Comparison of ENCODE assay signal across 12 cellular contexts in genomic region chr11:102467853-102468580, GRCh38. TPM values are rescaled to one million over a fixed set of nuclear protein-coding genes. Genes with fewer than 3 reads are reported as not detected.
A peak's percentile ranks its signal among the peaks of the same experiment; 100 is the strongest.
DNase-seq lines count a peak whose midpoint lies in the region; FAIRE-seq and TF ChIP-seq lines count a peak whose summit lies in the region.
"Had no signal": no experiment of that assay in that cellular context is flagged by ENCODE, and none has a peak within 500 bp of the region (broad histone marks: within the 10 kb centered on the region; RNA-seq: fewer than 3 reads in every experiment).

No MANE protein-coding gene starts in this region.

- intact Hi-C loops in activated naive CD4-positive, alpha-beta T cell treated with anti-CD3 and anti-CD28 coated beads for 36 hours (cut with micrococcal nuclease), result loop anchor here (1.0 kb wide), 1 partner anchor 8 kb away; no protein-coding TSS in a partner anchor
- intact Hi-C loops in stomach (cut with DNase I; ENCODE audit: low total_unique reads) (no loop called here), lower leg skin (cut with DNase I; ENCODE audit: low total_unique reads) (no loop called here)

- dilution Hi-C loops in keratinocyte (cut with MboI; ENCODE audit: extremely low pct_ligation_motif_present, low sequenced_read_pairs), result no loop called here

- no peak for DNase-seq in activated naive CD4-positive, alpha-beta T cell treated with anti-CD3 and anti-CD28 coated beads for 36 hours
- DNase-seq in activated naive CD4-positive, alpha-beta T cell treated with Interleukin-2 at 50 U/mL for 16 hours, result no peak
- DNase-seq in RPMI7951 (ENCODE audit: low read depth) (peak; percentile 59), keratinocyte (ENCODE audit: low read depth, low spot score) (no peak), stomach (no peak), NCI-H526 treated with DMSO at 0.1 percent for 48 hours (lab: John Stamatoyannopoulos, UW) (no peak), lower leg skin (ENCODE audit: low spot score in 2 of 2) (no peak), cerebellar cortex (ENCODE audit: low spot score) (no peak)
- DNase-seq: aorta; NCI-H345; psoas muscle; stimulated activated CD4-positive, alpha-beta T cell treated with anti-CD3 and anti-CD28 coated beads, Interleukin-1b, Interleukin-23, amount 100 ng/mL, for 48 hours had no signal

- H3K27me3 Mint-ChIP-seq in activated naive CD4-positive, alpha-beta T cell treated with anti-CD3 and anti-CD28 coated beads for 36 hours (ENCODE audit: low read depth), result no peaks in the 10 kb centered on the region

- no peaks in the 10 kb centered on the region for H3K36me3 Mint-ChIP-seq in activated naive CD4-positive, alpha-beta T cell treated with anti-CD3 and anti-CD28 coated beads for 36 hours (ENCODE audit: low read depth)

- H3K4me3 ChIP-seq in keratinocyte (ENCODE audit: control insufficient read depth in 2 of 3, extremely low read depth in 1 of 3, insufficient read depth in 2 of 3, low read depth in 1 of 3, low read length in 3 of 3) (no peak overlapping the region), stomach (no peak overlapping the region), lower leg skin (ENCODE audit: low read depth, poor library complexity, severe bottlenecking) (no peak overlapping the region)
- H3K4me3 ChIP-seq: psoas muscle had no signal

- H3K9ac ChIP-seq in keratinocyte (ENCODE audit: control insufficient read depth, extremely low read depth, insufficient read depth, low read length), result no peak overlapping the region

- no peaks in the 10 kb centered on the region for H4K20me1 ChIP-seq in keratinocyte (ENCODE audit: control insufficient read depth, extremely low read depth, insufficient read depth, low read length)

- H3K4me2 ChIP-seq in keratinocyte (ENCODE audit: control insufficient read depth, extremely low read depth, insufficient read depth, low read depth, low read length), result peak overlapping the region; percentile 34

- H3K27ac Mint-ChIP-seq in activated naive CD4-positive, alpha-beta T cell treated with anti-CD3 and anti-CD28 coated beads for 36 hours, result peak overlapping the region; percentile 10

- H3K27me3 ChIP-seq in keratinocyte (ENCODE audit: control insufficient read depth, extremely low read depth, insufficient read depth, low read length) (no peaks in the 10 kb centered on the region), stomach (no peaks in the 10 kb centered on the region)

- no peaks in the 10 kb centered on the region for H3K9me3 ChIP-seq in keratinocyte (ENCODE audit: control insufficient read depth, low read depth, low read length)
- H3K9me3 ChIP-seq in stomach, result no peaks in the 10 kb centered on the region
- H3K9me3 ChIP-seq: psoas muscle had no signal

- no peak for TF ChIP-seq POLR2A in stomach (IDR thresholded peaks at IDR 0.05)
- TF ChIP-seq POLR2A in lower leg skin (IDR thresholded peaks at IDR 0.05), result no peak

- H3K79me2 ChIP-seq in keratinocyte (ENCODE audit: control insufficient read depth, insufficient read depth, low read length), result no peaks in the 10 kb centered on the region

- no peaks in the 10 kb centered on the region for H3K36me3 ChIP-seq in keratinocyte (ENCODE audit: control insufficient read depth in 2 of 2, extremely low read depth in 1 of 2, insufficient read depth in 2 of 2, low read length in 2 of 2)
- H3K36me3 ChIP-seq in stomach, result no peaks in the 10 kb centered on the region

- H3K4me1 Mint-ChIP-seq in activated naive CD4-positive, alpha-beta T cell treated with anti-CD3 and anti-CD28 coated beads for 36 hours (ENCODE audit: low read depth), result peaks cover 82% of the 10 kb centered on the region

- H3K9me3 Mint-ChIP-seq in activated naive CD4-positive, alpha-beta T cell treated with anti-CD3 and anti-CD28 coated beads for 36 hours, result no peaks in the 10 kb centered on the region

- TF ChIP-seq EP300 in stomach (IDR thresholded peaks at IDR 0.05), result no peak

- WGBS in stomach, 5 donors, result 81 to 90% (median 84%) methylated on average over 6 of the region's 6 CpGs
- 82 to 88% methylated on average over 6 of the region's 6 CpGs for WGBS in lower leg skin, 2 donors

- CTCF ChIA-PET in activated naive CD4-positive, alpha-beta T cell treated with anti-CD3 and anti-CD28 coated beads for 36 hours (lab: Charles Lee), result interaction anchor here (0.9 to 2.4 kb wide), 5 partner anchors 8 to 23 kb away, joined by 3 to 9 read pairs (median 4); no protein-coding TSS in a partner anchor

- no peaks in the 10 kb centered on the region for H3K9me1 ChIP-seq in keratinocyte (ENCODE audit: control insufficient read depth, extremely low read depth, insufficient read depth, low read length)

- H2AFZ ChIP-seq in keratinocyte (ENCODE audit: control insufficient read depth, low read length), result peak overlapping the region; percentile 54

- H3K4me3 Mint-ChIP-seq in activated naive CD4-positive, alpha-beta T cell treated with anti-CD3 and anti-CD28 coated beads for 36 hours, result peak overlapping the region; percentile 49

- no peak for FAIRE-seq in keratinocyte (lab: Jason Lieb, UNC)

- TF ChIP-seq CTCF in keratinocyte (optimal IDR thresholded peaks at IDR 0.05 in 1 of 3, IDR thresholded peaks at IDR 0.05 in 1 of 3, conservative IDR thresholded peaks at IDR 0.05 in 1 of 3; ENCODE audit: extremely low read depth in 1 of 3, insufficient read depth in 2 of 3, low read length in 3 of 3) (no peak), stomach (IDR thresholded peaks at IDR 0.05) (no peak), lower leg skin (IDR thresholded peaks at IDR 0.05) (no peak)

- H3K27ac ChIP-seq in keratinocyte (ENCODE audit: control insufficient read depth, insufficient read depth, low read length) (no peak overlapping the region), stomach (peak overlapping the region; percentile 36 to 81 (median 64))
- H3K27ac ChIP-seq: psoas muscle had no signal

- H3K4me1 ChIP-seq in keratinocyte (ENCODE audit: control insufficient read depth, extremely low read depth, insufficient read depth, low read length) (peaks cover 16% of the 10 kb centered on the region), stomach (peaks cover 7 to 34% (median 22%) of the 10 kb centered on the region in 4 donors)
- H3K4me1 ChIP-seq: psoas muscle had no signal

RNA-seq across cellular contexts. Expression of gene TMEM123, which starts 15.5 kb away (rescaled TPM):
- total RNA-seq in activated naive CD4-positive, alpha-beta T cell treated with anti-CD3 and anti-CD28 coated beads for 36 hours, result 100 to 1,000 TPM; 232 to 255 TPM
- 188 and 257 TPM in 2 replicates for total RNA-seq in RPMI7951 (2014; rRNA removed; shearing (Covaris generic))
- polyA plus RNA-seq in keratinocyte, result 230 to 408 TPM (median 307 TPM) in 3 replicates
- polyA plus RNA-seq in keratinocyte (2011; ENCODE audit: low read depth), result 109 TPM
- 130 and 276 TPM in 2 replicates for polyA plus RNA-seq in keratinocyte (2011; cell fraction: cytosol; rRNA removed)
- polyA plus RNA-seq in keratinocyte (2011; cell fraction: nucleus; rRNA removed), result 82.0 and 118 TPM in 2 replicates
- 115 and 151 TPM in 2 replicates for polyA plus RNA-seq in keratinocyte (2012; ENCODE audit: low replicate concordance)
- polyA minus RNA-seq in keratinocyte, result 37.8 to 390 TPM (median 152 TPM) in 3 replicates
- 190 TPM for polyA minus RNA-seq in keratinocyte (2011; cell fraction: cytosol; rRNA and poly(A)+ RNA removed)
- 111 and 182 TPM in 2 replicates for polyA minus RNA-seq in keratinocyte (2011; cell fraction: nucleus; rRNA and poly(A)+ RNA removed)
- 100 to 1,000 TPM in 2 of 5 donors, 10 to 100 TPM in 3; 16.2 to 226 (median 75.3) TPM for total RNA-seq in stomach
- 10 to 100 TPM; 47.2 to 53.6 (median 49.6) TPM for polyA plus RNA-seq in stomach
- total RNA-seq in lower leg skin, result 100 to 1,000 TPM; 158 to 250 (median 206) TPM
